1 cellular context compared by ENCODE assay signal in the genomic region with DNA sequence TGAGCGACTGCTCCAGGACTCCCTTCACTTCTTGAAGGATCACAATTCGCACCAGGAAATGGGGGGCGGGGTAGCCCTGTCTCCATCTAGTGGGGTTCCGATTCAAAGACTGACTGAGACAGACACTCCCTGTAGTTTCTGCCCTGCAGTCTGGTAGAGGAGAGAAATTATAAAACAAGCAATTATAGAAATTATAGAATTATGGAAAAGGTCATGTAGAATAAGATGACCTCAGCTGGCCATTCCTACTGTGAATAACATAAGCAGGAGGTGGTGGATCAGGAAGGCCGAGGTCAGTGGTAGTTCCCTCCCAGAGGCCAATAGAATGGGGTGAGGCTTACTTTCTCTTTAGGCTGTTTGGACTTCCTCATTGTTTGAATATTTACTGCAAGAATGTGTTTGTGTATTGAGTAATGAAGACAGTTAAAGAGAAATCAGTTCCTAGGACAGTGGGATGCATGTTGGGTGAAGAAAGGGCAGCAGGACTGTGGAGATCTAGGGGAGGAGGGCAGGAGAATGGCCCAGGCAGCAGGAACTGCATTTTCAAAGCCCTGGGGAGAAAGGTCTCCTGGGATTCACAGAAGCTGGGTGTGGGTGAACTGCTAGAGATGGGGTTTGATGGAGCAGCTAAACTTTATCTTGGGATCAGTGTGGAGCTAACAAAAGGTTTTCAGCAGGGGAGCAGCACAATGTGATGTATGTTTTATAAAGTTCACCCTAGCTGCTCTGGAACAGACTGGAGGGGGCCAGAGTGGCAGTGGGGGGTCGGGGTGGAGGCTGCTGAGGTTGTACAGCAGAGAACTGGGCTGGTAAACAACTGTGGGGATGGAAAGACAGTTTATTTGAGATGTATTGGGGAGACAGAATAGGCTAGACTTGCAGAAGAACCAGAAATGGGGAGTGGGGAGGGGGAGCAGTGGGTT.
TF ChIP-seq lines count a peak whose summit lies in the region.

No MANE protein-coding gene starts in this region.

TF ChIP-seq in HepG2, 621 proteins besides CTCF, POLR2A, EP300 and RAD21 (continues in another document):
- TF ChIP-seq ZNF691 (CRISPR knock-in tag; IDR thresholded peaks at IDR 0.05; ENCODE audit: borderline replicate concordance, low read depth) = no peak
- no peak for TF ChIP-seq ETV5 (CRISPR knock-in tag; IDR thresholded peaks at IDR 0.05; ENCODE audit: borderline replicate concordance)
- no peak for TF ChIP-seq IKZF4 (CRISPR knock-in tag; IDR thresholded peaks at IDR 0.05; ENCODE audit: borderline replicate concordance, low read depth, not compliant biosample characterization)
- TF ChIP-seq ZNF430 (CRISPR knock-in tag; IDR thresholded peaks at IDR 0.05) = no peak; the same call in 1 of the 2 replicates
- TF ChIP-seq ZNF562 (CRISPR knock-in tag; IDR thresholded peaks at IDR 0.05; ENCODE audit: borderline replicate concordance) = no peak
- TF ChIP-seq ZNF30 (CRISPR knock-in tag; IDR thresholded peaks at IDR 0.05) = no peak
- peak; percentile 91 for TF ChIP-seq PRDM10 (CRISPR knock-in tag; IDR thresholded peaks at IDR 0.05; ENCODE audit: low read depth)
- TF ChIP-seq, protein P1, sequence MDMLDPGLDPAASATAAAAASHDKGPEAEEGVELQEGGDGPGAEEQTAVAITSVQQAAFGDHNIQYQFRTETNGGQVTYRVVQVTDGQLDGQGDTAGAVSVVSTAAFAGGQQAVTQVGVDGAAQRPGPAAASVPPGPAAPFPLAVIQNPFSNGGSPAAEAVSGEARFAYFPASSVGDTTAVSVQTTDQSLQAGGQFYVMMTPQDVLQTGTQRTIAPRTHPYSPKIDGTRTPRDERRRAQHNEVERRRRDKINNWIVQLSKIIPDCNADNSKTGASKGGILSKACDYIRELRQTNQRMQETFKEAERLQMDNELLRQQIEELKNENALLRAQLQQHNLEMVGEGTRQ (IDR thresholded peaks at IDR 0.05; ENCODE audit: low read depth, low read length) = no peak
- TF ChIP-seq, protein P1 (CRISPR knock-in tag; IDR thresholded peaks at IDR 0.05; ENCODE audit: borderline replicate concordance) = no peak
- TF ChIP-seq ZNF512 (CRISPR knock-in tag; IDR thresholded peaks at IDR 0.05) = no peak
- TF ChIP-seq ZKSCAN8 (CRISPR knock-in tag; IDR thresholded peaks at IDR 0.05; ENCODE audit: borderline replicate concordance) = peak; percentile 58; the same call in 1 of the 2 replicates
- no peak for TF ChIP-seq KAT2B (IDR thresholded peaks at IDR 0.05; ENCODE audit: borderline replicate concordance, low read depth, low read length)
- no peak for TF ChIP-seq CENPT (CRISPR knock-in tag; IDR thresholded peaks at IDR 0.05; ENCODE audit: low read depth)
- no peak for TF ChIP-seq THAP7 (CRISPR knock-in tag; IDR thresholded peaks at IDR 0.05)
- TF ChIP-seq KMT2B (CRISPR knock-in tag; IDR thresholded peaks at IDR 0.05) = peak; percentile 47; the same call in 1 of the 2 replicates
- no peak for TF ChIP-seq MED13 (CRISPR knock-in tag; IDR thresholded peaks at IDR 0.05)
- no peak; the same call in 1 of the 2 replicates for TF ChIP-seq RXRA (CRISPR knock-in tag; IDR thresholded peaks at IDR 0.05)
- TF ChIP-seq, protein P2, sequence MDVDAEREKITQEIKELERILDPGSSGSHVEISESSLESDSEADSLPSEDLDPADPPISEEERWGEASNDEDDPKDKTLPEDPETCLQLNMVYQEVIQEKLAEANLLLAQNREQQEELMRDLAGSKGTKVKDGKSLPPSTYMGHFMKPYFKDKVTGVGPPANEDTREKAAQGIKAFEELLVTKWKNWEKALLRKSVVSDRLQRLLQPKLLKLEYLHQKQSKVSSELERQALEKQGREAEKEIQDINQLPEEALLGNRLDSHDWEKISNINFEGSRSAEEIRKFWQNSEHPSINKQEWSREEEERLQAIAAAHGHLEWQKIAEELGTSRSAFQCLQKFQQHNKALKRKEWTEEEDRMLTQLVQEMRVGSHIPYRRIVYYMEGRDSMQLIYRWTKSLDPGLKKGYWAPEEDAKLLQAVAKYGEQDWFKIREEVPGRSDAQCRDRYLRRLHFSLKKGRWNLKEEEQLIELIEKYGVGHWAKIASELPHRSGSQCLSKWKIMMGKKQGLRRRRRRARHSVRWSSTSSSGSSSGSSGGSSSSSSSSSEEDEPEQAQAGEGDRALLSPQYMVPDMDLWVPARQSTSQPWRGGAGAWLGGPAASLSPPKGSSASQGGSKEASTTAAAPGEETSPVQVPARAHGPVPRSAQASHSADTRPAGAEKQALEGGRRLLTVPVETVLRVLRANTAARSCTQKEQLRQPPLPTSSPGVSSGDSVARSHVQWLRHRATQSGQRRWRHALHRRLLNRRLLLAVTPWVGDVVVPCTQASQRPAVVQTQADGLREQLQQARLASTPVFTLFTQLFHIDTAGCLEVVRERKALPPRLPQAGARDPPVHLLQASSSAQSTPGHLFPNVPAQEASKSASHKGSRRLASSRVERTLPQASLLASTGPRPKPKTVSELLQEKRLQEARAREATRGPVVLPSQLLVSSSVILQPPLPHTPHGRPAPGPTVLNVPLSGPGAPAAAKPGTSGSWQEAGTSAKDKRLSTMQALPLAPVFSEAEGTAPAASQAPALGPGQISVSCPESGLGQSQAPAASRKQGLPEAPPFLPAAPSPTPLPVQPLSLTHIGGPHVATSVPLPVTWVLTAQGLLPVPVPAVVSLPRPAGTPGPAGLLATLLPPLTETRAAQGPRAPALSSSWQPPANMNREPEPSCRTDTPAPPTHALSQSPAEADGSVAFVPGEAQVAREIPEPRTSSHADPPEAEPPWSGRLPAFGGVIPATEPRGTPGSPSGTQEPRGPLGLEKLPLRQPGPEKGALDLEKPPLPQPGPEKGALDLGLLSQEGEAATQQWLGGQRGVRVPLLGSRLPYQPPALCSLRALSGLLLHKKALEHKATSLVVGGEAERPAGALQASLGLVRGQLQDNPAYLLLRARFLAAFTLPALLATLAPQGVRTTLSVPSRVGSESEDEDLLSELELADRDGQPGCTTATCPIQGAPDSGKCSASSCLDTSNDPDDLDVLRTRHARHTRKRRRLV (CRISPR knock-in tag; IDR thresholded peaks at IDR 0.05) = 0 out of 2 replicates have a peak, but pooled peaks have one; percentile 48
- TF ChIP-seq NR2F1 (CRISPR knock-in tag; IDR thresholded peaks at IDR 0.05) = peak; percentile 46 to 64; a peak in 2 of 4 replicates
- no peak; the same call in 1 of the 2 replicates for TF ChIP-seq ZNF709 (CRISPR knock-in tag; IDR thresholded peaks at IDR 0.05)
- TF ChIP-seq HNF4G (IDR thresholded peaks at IDR 0.05; ENCODE audit: borderline replicate concordance, low read depth, low read length) = peak; percentile 49; the same call in 1 of the 2 replicates
- TF ChIP-seq HNF4G (CRISPR knock-in tag; IDR thresholded peaks at IDR 0.05; ENCODE audit: borderline replicate concordance, low read depth) = no peak
- TF ChIP-seq ZNF652 (CRISPR knock-in tag; IDR thresholded peaks at IDR 0.05; ENCODE audit: borderline replicate concordance, low read depth) = no peak
- peak; percentile 22; the same call in 1 of the 2 replicates for TF ChIP-seq NFYC (CRISPR knock-in tag; IDR thresholded peaks at IDR 0.05)
- TF ChIP-seq ZNF510 (CRISPR knock-in tag; IDR thresholded peaks at IDR 0.05; ENCODE audit: low read depth) = no peak
- TF ChIP-seq, protein P3, sequence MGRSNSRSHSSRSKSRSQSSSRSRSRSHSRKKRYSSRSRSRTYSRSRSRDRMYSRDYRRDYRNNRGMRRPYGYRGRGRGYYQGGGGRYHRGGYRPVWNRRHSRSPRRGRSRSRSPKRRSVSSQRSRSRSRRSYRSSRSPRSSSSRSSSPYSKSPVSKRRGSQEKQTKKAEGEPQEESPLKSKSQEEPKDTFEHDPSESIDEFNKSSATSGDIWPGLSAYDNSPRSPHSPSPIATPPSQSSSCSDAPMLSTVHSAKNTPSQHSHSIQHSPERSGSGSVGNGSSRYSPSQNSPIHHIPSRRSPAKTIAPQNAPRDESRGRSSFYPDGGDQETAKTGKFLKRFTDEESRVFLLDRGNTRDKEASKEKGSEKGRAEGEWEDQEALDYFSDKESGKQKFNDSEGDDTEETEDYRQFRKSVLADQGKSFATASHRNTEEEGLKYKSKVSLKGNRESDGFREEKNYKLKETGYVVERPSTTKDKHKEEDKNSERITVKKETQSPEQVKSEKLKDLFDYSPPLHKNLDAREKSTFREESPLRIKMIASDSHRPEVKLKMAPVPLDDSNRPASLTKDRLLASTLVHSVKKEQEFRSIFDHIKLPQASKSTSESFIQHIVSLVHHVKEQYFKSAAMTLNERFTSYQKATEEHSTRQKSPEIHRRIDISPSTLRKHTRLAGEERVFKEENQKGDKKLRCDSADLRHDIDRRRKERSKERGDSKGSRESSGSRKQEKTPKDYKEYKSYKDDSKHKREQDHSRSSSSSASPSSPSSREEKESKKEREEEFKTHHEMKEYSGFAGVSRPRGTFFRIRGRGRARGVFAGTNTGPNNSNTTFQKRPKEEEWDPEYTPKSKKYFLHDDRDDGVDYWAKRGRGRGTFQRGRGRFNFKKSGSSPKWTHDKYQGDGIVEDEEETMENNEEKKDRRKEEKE (IDR thresholded peaks at IDR 0.05) = no peak
- TF ChIP-seq NFATC3 (CRISPR knock-in tag; IDR thresholded peaks at IDR 0.05) = no peak
- TF ChIP-seq HES4 (CRISPR knock-in tag; IDR thresholded peaks at IDR 0.05; ENCODE audit: borderline replicate concordance) = no peak
- TF ChIP-seq, protein P4, sequence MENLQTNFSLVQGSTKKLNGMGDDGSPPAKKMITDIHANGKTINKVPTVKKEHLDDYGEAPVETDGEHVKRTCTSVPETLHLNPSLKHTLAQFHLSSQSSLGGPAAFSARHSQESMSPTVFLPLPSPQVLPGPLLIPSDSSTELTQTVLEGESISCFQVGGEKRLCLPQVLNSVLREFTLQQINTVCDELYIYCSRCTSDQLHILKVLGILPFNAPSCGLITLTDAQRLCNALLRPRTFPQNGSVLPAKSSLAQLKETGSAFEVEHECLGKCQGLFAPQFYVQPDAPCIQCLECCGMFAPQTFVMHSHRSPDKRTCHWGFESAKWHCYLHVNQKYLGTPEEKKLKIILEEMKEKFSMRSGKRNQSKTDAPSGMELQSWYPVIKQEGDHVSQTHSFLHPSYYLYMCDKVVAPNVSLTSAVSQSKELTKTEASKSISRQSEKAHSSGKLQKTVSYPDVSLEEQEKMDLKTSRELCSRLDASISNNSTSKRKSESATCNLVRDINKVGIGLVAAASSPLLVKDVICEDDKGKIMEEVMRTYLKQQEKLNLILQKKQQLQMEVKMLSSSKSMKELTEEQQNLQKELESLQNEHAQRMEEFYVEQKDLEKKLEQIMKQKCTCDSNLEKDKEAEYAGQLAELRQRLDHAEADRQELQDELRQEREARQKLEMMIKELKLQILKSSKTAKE (CRISPR knock-in tag; IDR thresholded peaks at IDR 0.05; ENCODE audit: borderline replicate concordance) = 0 out of 2 replicates have a peak, but pooled peaks have one; percentile 14
- TF ChIP-seq CEBPB (IDR thresholded peaks at IDR 0.05; ENCODE audit: borderline replicate concordance, low read depth, low read length) = peak; percentile 90
- no peak for TF ChIP-seq JARID2 (CRISPR knock-in tag; IDR thresholded peaks at IDR 0.05; ENCODE audit: insufficient replicate concordance)
- TF ChIP-seq TBX3 (IDR thresholded peaks at IDR 0.05; ENCODE audit: borderline replicate concordance) = peak; percentile 48; the same call in 1 of the 2 replicates
